ENCODE assay signal across 27 cellular contexts in genomic region chr11:108647387-108647700, GRCh38. TPM values are rescaled to one million over a fixed set of nuclear protein-coding genes. Genes with fewer than 3 reads are reported as not detected.
A peak's percentile ranks its signal among the peaks of the same experiment; 100 is the strongest.
DNase-seq lines count a peak whose midpoint lies in the region; ATAC-seq and TF ChIP-seq lines count a peak whose summit lies in the region.
"Had no signal": no experiment of that assay in that cellular context is flagged by ENCODE, and none has a peak within 500 bp of the region (broad histone marks: within the 10 kb centered on the region; RNA-seq: fewer than 3 reads in every experiment).

No MANE protein-coding gene starts in this region.

- no peak for ATAC-seq in heart left ventricle
- ATAC-seq in left cardiac atrium: no peak
- no peak for ATAC-seq in HG02885 (IDR thresholded peaks at IDR 0.05; ENCODE audit: poor library complexity, unreplicated experiment)

- intact Hi-C loops in heart left ventricle (cut with DNase I): loop anchor here in 9 of 10 donors (2.0 to 10.0 kb wide), 9 partner anchors 143 to 643 kb away; partner anchors contain the start of genes POGLUT3 (in 3 of the 9), ACAT1 (in 1 of the 9) and CUL5 (in 1 of the 9)
- intact Hi-C loops in left cardiac atrium (cut with DNase I): no loop called here

- H3K27ac Mint-ChIP-seq in neural progenitor cell: no peak overlapping the region
- H3K27ac Mint-ChIP-seq: immature natural killer cell; stimulated activated effector memory CD8-positive, alpha-beta T cell treated with anti-CD3 and anti-CD28 coated beads, Interleukin-12 subunit alpha, Interleukin-12 subunit beta, amount 100 ng/mL, for 72 hours; WTC11 had no signal

- H3K27ac ChIP-seq in heart left ventricle: peak overlapping the region in 11 of 12 donors; percentile 30 to 86 (median 70)
- peak overlapping the region; percentile 63 for H3K27ac ChIP-seq in caudate nucleus (ENCODE audit: low read depth, low read length)
- H3K27ac ChIP-seq in neural progenitor cell: no peak overlapping the region
- peak overlapping the region; percentile 75 for H3K27ac ChIP-seq in suprapubic skin
- H3K27ac ChIP-seq: 22Rv1, KMS-11, lower lobe of right lung, SK-N-MC, thyroid gland had no signal

- H3K36me3 ChIP-seq in heart left ventricle (no peaks in the 10 kb centered on the region), neural progenitor cell (no peaks in the 10 kb centered on the region), suprapubic skin (no peaks in the 10 kb centered on the region)
- H3K36me3 ChIP-seq: lower lobe of right lung, thyroid gland had no signal

- DNase-seq in heart left ventricle: no peak
- no peak for DNase-seq in left cardiac atrium
- DNase-seq in caudate nucleus (lab: John Stamatoyannopoulos, UW): peak in 3 of 61 donors; percentile 25 to 61 (median 54)
- no peak for DNase-seq in neural progenitor cell (ENCODE audit: low spot score)
- no peak for DNase-seq in suprapubic skin (ENCODE audit: low spot score in 2 of 2)
- DNase-seq in activated T-cell treated with anti-CD3 and anti-CD28 coated beads, Interleukin-2, amount 50 U/mL, for 1 hour: no peak
- DNase-seq in SKM-1 treated with dmso at 0.1 percent for 144 hours (lab: John Stamatoyannopoulos, UW; ENCODE audit: unreplicated experiment): no peak
- DNase-seq: activated CD4-positive, alpha-beta T cell treated with anti-CD3 and anti-CD28 coated beads, Interleukin-2, amount 50 U/mL, for 48 hours; activated CD8-positive, alpha-beta memory T cell treated with anti-CD3 and anti-CD28 coated beads, Interleukin-2, amount 50 U/mL, for 48 hours; activated effector memory CD4-positive, alpha-beta T cell treated with anti-CD3 and anti-CD28 coated beads, Interleukin-2, amount 50 U/mL, for 16 hours; AML-193; CD8-positive, alpha-beta memory T cell; GF-D8; immature natural killer cell; lower lobe of right lung; MV-4-11; NCI-H1694; NCI-H526 treated with DMSO at 0.1 percent for 48 hours; stimulated activated CD4-positive, alpha-beta T cell treated with anti-CD3 and anti-CD28 coated beads, Interleukin-1b, Interleukin-23, amount 100 ng/mL, for 48 hours; T-helper 2 cell had no signal

- no peaks in the 10 kb centered on the region for H3F3A ChIP-seq in neural progenitor cell (ENCODE audit: low read depth)

- no peaks in the 10 kb centered on the region for H3K9me3 Mint-ChIP-seq in neural progenitor cell
- H3K9me3 Mint-ChIP-seq: CD8-positive, alpha-beta memory T cell; immature natural killer cell; stimulated activated effector memory CD8-positive, alpha-beta T cell treated with anti-CD3 and anti-CD28 coated beads, Interleukin-12 subunit alpha, Interleukin-12 subunit beta, amount 100 ng/mL, for 72 hours had no signal

- H3K9ac ChIP-seq in neural progenitor cell: no peak overlapping the region
- H3K9ac ChIP-seq: KMS-11 had no signal

- TF ChIP-seq EP300 in suprapubic skin (IDR thresholded peaks at IDR 0.05): no peak

- H3K79me2 ChIP-seq in neural progenitor cell (ENCODE audit: low read depth): no peaks in the 10 kb centered on the region

- H3K4me2 ChIP-seq in neural progenitor cell: no peak overlapping the region
- H3K4me2 ChIP-seq: KMS-11 had no signal

- H3K9me3 ChIP-seq in heart left ventricle (no peaks in the 10 kb centered on the region), neural progenitor cell (ENCODE audit: low read depth) (no peaks in the 10 kb centered on the region), suprapubic skin (no peaks in the 10 kb centered on the region)
- H3K9me3 ChIP-seq: lower lobe of right lung, thyroid gland had no signal

- H3K36me3 Mint-ChIP-seq in neural progenitor cell: no peaks in the 10 kb centered on the region
- H3K36me3 Mint-ChIP-seq: CD8-positive, alpha-beta memory T cell; immature natural killer cell; stimulated activated effector memory CD8-positive, alpha-beta T cell treated with anti-CD3 and anti-CD28 coated beads, Interleukin-12 subunit alpha, Interleukin-12 subunit beta, amount 100 ng/mL, for 72 hours had no signal

- WGBS in heart left ventricle, 4 donors: 49 to 60% (median 55%) methylated on average over 3 of the region's 3 CpGs
- 27% methylated on average over 3 of the region's 3 CpGs for WGBS in suprapubic skin

- TF ChIP-seq POLR2A in heart left ventricle (IDR thresholded peaks at IDR 0.05): no peak
- no peak for TF ChIP-seq POLR2A in suprapubic skin (IDR thresholded peaks at IDR 0.05)

- H3K4me1 Mint-ChIP-seq in neural progenitor cell: peaks cover 5% of the 10 kb centered on the region
- H3K4me1 Mint-ChIP-seq: CD8-positive, alpha-beta memory T cell; immature natural killer cell; stimulated activated effector memory CD8-positive, alpha-beta T cell treated with anti-CD3 and anti-CD28 coated beads, Interleukin-12 subunit alpha, Interleukin-12 subunit beta, amount 100 ng/mL, for 72 hours had no signal

- H3K4me3 ChIP-seq in heart left ventricle (no peak overlapping the region), neural progenitor cell (no peak overlapping the region), suprapubic skin (no peak overlapping the region)
- H3K4me3 ChIP-seq: lower lobe of right lung, SK-N-MC, thyroid gland had no signal

- H3K27me3 Mint-ChIP-seq in neural progenitor cell (ENCODE audit: insufficient read depth, low read depth): no peaks in the 10 kb centered on the region

- H2AFZ ChIP-seq in neural progenitor cell (replicated peaks): peak overlapping the region; percentile 90

- H3K27me3 ChIP-seq in heart left ventricle (no peaks in the 10 kb centered on the region), neural progenitor cell (no peaks in the 10 kb centered on the region), suprapubic skin (no peaks in the 10 kb centered on the region)
- H3K27me3 ChIP-seq: thyroid gland had no signal

- H3K4me1 ChIP-seq in heart left ventricle: peaks cover 0 to 5% (median 0%) of the 10 kb centered on the region in 12 donors
- no peaks in the 10 kb centered on the region for H3K4me1 ChIP-seq in neural progenitor cell
- peaks cover 5% of the 10 kb centered on the region for H3K4me1 ChIP-seq in suprapubic skin
- H3K4me1 ChIP-seq: thyroid gland had no signal

- no peak overlapping the region for H3K4me3 Mint-ChIP-seq in neural progenitor cell
- H3K4me3 Mint-ChIP-seq: CD8-positive, alpha-beta memory T cell; immature natural killer cell; stimulated activated effector memory CD8-positive, alpha-beta T cell treated with anti-CD3 and anti-CD28 coated beads, Interleukin-12 subunit alpha, Interleukin-12 subunit beta, amount 100 ng/mL, for 72 hours; WTC11 had no signal

- TF ChIP-seq CTCF in heart left ventricle (IDR thresholded peaks at IDR 0.05) (no peak), neural progenitor cell (IDR thresholded peaks at IDR 0.05) (no peak), suprapubic skin (IDR thresholded peaks at IDR 0.05) (no peak)

- H4K20me1 ChIP-seq in neural progenitor cell (ENCODE audit: low read depth): no peaks in the 10 kb centered on the region

RNA-seq across cellular contexts. Expression of gene DDX10, which starts 17.5 kb away (rescaled TPM):
- total RNA-seq in heart left ventricle (10 to 100 TPM in 7 of 9 donors, 1 to 10 TPM in 2; 8.3 to 17.2 (median 12.1) TPM), left cardiac atrium (10 to 100 TPM; 13.5 to 19.8 TPM), neural progenitor cell (ENCODE audit: low replicate concordance) (31.0 and 34.1 TPM in 2 replicates), suprapubic skin (10 to 100 TPM; 21.9 to 30.7 (median 27.2) TPM)
- 10 to 100 TPM; 12.6 to 14.7 TPM for polyA plus RNA-seq in heart left ventricle

RNA-seq across cellular contexts. Expression of gene EXPH5, which starts 53.8 kb away (rescaled TPM):
- total RNA-seq in heart left ventricle (1 to 10 TPM in 6 of 9 donors, under 1 TPM in 3; 0.37 to 4.2 (median 1.3) TPM), left cardiac atrium (1 to 10 TPM; 2.5 to 3.5 TPM), neural progenitor cell (ENCODE audit: low replicate concordance) (0.84 and 1.4 TPM in 2 replicates), suprapubic skin (100 to 1,000 TPM; 120 to 232 (median 149) TPM)
- polyA plus RNA-seq in heart left ventricle: under 1 TPM; 0.14 to 0.27 TPM

Comparison
In these comparisons a context has a peak if more than half of its experiments do, and no peak if none do; other contexts are left out.
1. intact Hi-C loops: an anchor here in heart left ventricle (2.0 to 10.0 kb wide); none called in left cardiac atrium.
2. RNA of gene EXPH5, which starts 53.8 kb away (total RNA-seq): 120 to 232 TPM in suprapubic skin; 2.5 to 3.5 TPM in left cardiac atrium, 0.84 to 1.4 TPM in neural progenitor cell and 0.37 to 4.2 TPM in heart left ventricle; every median in the first group is over 10 times any median in the second.